In the genomic region with DNA sequence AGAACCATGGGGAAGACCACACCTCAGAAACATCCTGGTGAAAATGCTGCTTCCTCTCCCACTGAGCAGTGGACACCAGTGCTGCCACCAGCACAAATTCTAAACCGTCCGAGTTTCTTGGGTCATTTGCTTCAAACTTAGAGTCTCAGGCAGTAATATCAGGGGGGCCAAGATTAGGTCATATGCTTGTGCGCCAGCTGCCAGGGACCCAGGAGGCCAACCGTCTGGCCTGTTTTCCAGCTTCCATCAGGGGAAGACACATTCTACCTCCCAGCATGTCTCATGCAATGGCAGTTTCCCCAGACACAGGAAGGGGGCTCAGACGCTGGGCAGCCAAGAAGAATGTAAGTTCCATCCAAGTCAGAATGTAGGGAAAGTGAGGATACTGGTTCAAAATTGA, we compare ENCODE assay signal across 21 cellular contexts.
"Had no signal": no experiment of that assay in that cellular context is flagged by ENCODE, and none has a peak within 500 bp of the region (broad histone marks: within the 10 kb centered on the region; RNA-seq: fewer than 3 reads in every experiment).

No MANE protein-coding gene starts in this region.

- DNase-seq: activated CD4-positive, alpha-beta T cell treated with anti-CD3 and anti-CD28 coated beads for 1 hour; activated CD4-positive, alpha-beta T cell treated with anti-CD3 and anti-CD28 coated beads, Interleukin-2, amount 50 U/mL, for 48 hours; activated CD8-positive, alpha-beta memory T cell treated with anti-CD3 and anti-CD28 coated beads, Interleukin-2, amount 10 ng/mL, durations not matched to agents 7 days and 5 days; activated naive CD4-positive, alpha-beta T cell treated with anti-CD3 and anti-CD28 coated beads for 36 hours; central memory CD4-positive, alpha-beta T cell; gastrocnemius medialis; head of caudate nucleus; kidney glomerular epithelial cell; mesendoderm; natural killer cell; stimulated activated CD4-positive, alpha-beta T cell treated with anti-CD3 and anti-CD28 coated beads, Interleukin-12 subunit alpha, Interleukin-12 subunit beta, amount 100 ng/mL, for 4 hours; stimulated activated CD4-positive, alpha-beta T cell treated with anti-CD3 and anti-CD28 coated beads, Interleukin-1b, Interleukin-23, amount 100 ng/mL, for 48 hours; stimulated activated CD8-positive, alpha-beta memory T cell treated with anti-CD3 and anti-CD28 coated beads, Interleukin-4, amount 100 ng/mL, for 48 hours; stimulated activated naive CD4-positive, alpha-beta T cell; T-helper 17 cell; trophoblast cell; WERI-Rb-1 had no signal

- H3K9me3 ChIP-seq: gastrocnemius medialis, suprapubic skin had no signal

- ATAC-seq: activated CD8-positive, alpha-beta memory T cell treated with anti-CD3 and anti-CD28 coated beads, Interleukin-2, amount 10 ng/mL, durations not matched to agents 7 days and 5 days; natural killer cell; T-helper 17 cell had no signal

- H3K4me3 Mint-ChIP-seq: activated CD8-positive, alpha-beta memory T cell treated with anti-CD3 and anti-CD28 coated beads, Interleukin-2, amount 10 ng/mL, durations not matched to agents 7 days and 5 days; activated naive CD4-positive, alpha-beta T cell treated with anti-CD3 and anti-CD28 coated beads for 36 hours; brain; natural killer cell; T-helper 17 cell had no signal

- H3K9ac ChIP-seq: parathyroid adenoma had no signal

- H3K4me1 ChIP-seq: suprapubic skin had no signal

- H3K9me3 Mint-ChIP-seq: activated naive CD4-positive, alpha-beta T cell treated with anti-CD3 and anti-CD28 coated beads for 36 hours; brain; natural killer cell had no signal

- H3K79me2 ChIP-seq: parathyroid adenoma had no signal

- H3K27ac Mint-ChIP-seq: activated CD8-positive, alpha-beta memory T cell treated with anti-CD3 and anti-CD28 coated beads, Interleukin-2, amount 10 ng/mL, durations not matched to agents 7 days and 5 days; activated naive CD4-positive, alpha-beta T cell treated with anti-CD3 and anti-CD28 coated beads for 36 hours; natural killer cell; T-helper 17 cell had no signal

- H3K36me3 Mint-ChIP-seq: brain, natural killer cell had no signal

- H3K4me1 Mint-ChIP-seq: brain, natural killer cell, T-helper 17 cell had no signal

- H3K27me3 Mint-ChIP-seq: activated CD8-positive, alpha-beta memory T cell treated with anti-CD3 and anti-CD28 coated beads, Interleukin-2, amount 10 ng/mL, durations not matched to agents 7 days and 5 days; brain; T-helper 17 cell had no signal

- H3K4me3 ChIP-seq: coronary artery, gastrocnemius medialis, suprapubic skin had no signal

- H3K27me3 ChIP-seq: gastrocnemius medialis, suprapubic skin had no signal

- H3K27ac ChIP-seq: coronary artery, parathyroid adenoma, suprapubic skin, WERI-Rb-1 had no signal

- H3K36me3 ChIP-seq: gastrocnemius medialis, suprapubic skin, WERI-Rb-1 had no signal
